8 cellular contexts compared by ENCODE assay signal in genomic region chr4:172202480-172203076, GRCh38.
DNase-seq lines count a peak whose midpoint lies in the region.

No MANE protein-coding gene starts in this region.

- no peak overlapping the region for H3K4me3 ChIP-seq in Jurkat, Clone E6-1 (ENCODE audit: low read length)

- DNase-seq in SIG-M5 treated with dmso at 0.1 percent for 504 hours (lab: John Stamatoyannopoulos, UW; ENCODE audit: unreplicated experiment): peak; percentile 59
- no peak for DNase-seq in SIG-M5 (lab: John Stamatoyannopoulos, UW)
- peak; percentile 31 for DNase-seq in Jurkat, Clone E6-1 (ENCODE audit: low read depth, low spot score)
- peak; percentile 2 for DNase-seq in SW480 (ENCODE audit: low spot score)
- DNase-seq in iPS-NIHi11 (ENCODE audit: low spot score): peak; percentile 54
- DNase-seq in NCI-H187 (lab: John Stamatoyannopoulos, UW): no peak
- DNase-seq in posterior vena cava (ENCODE audit: low spot score): no peak
- no peak for DNase-seq in stimulated activated CD4-positive, alpha-beta T cell treated with anti-CD3 and anti-CD28 coated beads, Interleukin-4, amount 100 ng/mL, for 24 hours

- intact Hi-C loops in posterior vena cava (cut with DNase I): no loop called here

Comparison
In these comparisons a context has a peak if more than half of its experiments do, and no peak if none do; other contexts are left out.
1. DNase-seq: peak in SIG-M5 treated with dmso at 0.1 percent for 504 hours (single experiment), Jurkat, Clone E6-1 (single experiment), SW480 (single experiment) and iPS-NIHi11 (single experiment); none in SIG-M5 (single experiment), NCI-H187 (0 of 2), posterior vena cava (single experiment) and stimulated activated CD4-positive, alpha-beta T cell treated with anti-CD3 and anti-CD28 coated beads, Interleukin-4, amount 100 ng/mL, for 24 hours (single experiment).